Comparison of ENCODE assay signal across 8 cellular contexts in the genomic region with DNA sequence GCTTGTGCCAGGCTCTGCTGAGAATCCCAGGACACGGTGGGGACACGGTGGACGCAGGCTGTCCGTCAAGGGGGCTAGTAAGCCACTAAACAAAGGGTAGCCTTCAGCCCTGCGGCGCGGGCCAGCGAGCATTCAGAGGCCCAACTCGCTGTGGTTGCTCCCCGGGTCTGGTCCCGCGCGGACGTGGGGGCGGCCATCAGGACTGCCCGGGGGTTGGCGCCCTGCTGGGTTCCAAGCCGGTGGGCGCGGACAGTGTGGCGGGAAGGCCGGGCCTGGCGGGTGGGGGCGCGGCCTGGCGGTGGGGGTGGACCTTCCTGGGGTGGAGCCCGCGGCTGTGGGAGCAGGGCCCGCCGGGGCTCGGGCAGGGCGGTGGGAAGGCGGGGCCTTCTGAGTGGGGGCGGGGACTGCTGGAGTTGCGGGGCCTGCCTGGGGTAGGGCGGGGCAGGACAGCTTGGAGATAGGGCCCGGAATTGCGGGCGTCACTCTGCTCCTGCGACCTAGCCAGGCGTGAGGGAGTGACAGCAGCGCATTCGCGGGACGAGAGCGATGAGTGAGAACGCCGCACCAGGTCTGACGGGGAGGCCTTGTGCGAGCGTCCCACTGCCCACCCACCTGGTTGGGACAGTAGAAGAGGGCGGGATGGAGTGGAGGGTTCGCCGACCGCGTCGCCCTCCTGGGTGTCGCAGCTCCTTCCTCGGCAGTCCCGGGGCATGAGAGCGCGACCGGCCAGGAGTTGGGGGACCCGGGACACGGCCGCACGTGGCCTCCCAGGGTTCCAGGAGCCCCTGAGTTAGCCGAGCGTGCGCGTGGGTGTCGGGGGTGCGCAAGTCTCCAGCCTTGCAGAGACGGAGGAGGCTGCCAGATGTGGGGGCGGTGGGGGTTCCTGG. TPM values are rescaled to one million over a fixed set of nuclear protein-coding genes. Genes with fewer than 3 reads are reported as not detected.
DNase-seq lines count a peak whose midpoint lies in the region; ATAC-seq and TF ChIP-seq lines count a peak whose summit lies in the region.

A gene with protein sequence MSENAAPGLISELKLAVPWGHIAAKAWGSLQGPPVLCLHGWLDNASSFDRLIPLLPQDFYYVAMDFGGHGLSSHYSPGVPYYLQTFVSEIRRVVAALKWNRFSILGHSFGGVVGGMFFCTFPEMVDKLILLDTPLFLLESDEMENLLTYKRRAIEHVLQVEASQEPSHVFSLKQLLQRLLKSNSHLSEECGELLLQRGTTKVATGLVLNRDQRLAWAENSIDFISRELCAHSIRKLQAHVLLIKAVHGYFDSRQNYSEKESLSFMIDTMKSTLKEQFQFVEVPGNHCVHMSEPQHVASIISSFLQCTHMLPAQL (plus strand): TSS at position 482 of the 887 bp plus-strand sequence. CDS start 65 bp downstream, at position 547.

- RAD21 ChIA-PET in HCT116 (lab: Charles Lee; ENCODE audit: low non-redundant PET in 1 of 2, low total read pairs in 2 of 2, uncharacterized antibody in 2 of 2, unreplicated experiment in 2 of 2): no interaction called here

- no peak for TF ChIP-seq CTCF in HCT116 (IDR thresholded peaks at IDR 0.05 in 2 of 3, conservative IDR thresholded peaks at IDR 0.05 in 1 of 3; ENCODE audit: borderline replicate concordance in 1 of 3, insufficient read depth in 1 of 3, low read depth in 2 of 3, low read length in 2 of 3)
- no peak for TF ChIP-seq CTCF in choroid plexus epithelial cell (conservative IDR thresholded peaks at IDR 0.05; ENCODE audit: low read depth, low read length)

- peaks cover 0 to 4% of the 10 kb centered on the region in 2 experiments; a peak in 1 of 4 replicates for H3K4me1 ChIP-seq in HCT116 (ENCODE audit: control insufficient read depth in 1 of 2, insufficient read depth in 2 of 2, low read length in 2 of 2)

- H3K4me2 ChIP-seq in HCT116 (ENCODE audit: low read length): no peak within 1 kb of the TSS

- CTCF ChIA-PET in HCT116 (lab: Charles Lee): no interaction called here

- no peaks in the 10 kb centered on the region for H3K9me3 ChIP-seq in HCT116 (ENCODE audit: control insufficient read depth in 1 of 2, insufficient read depth in 1 of 2, low read depth in 1 of 2, low read length in 2 of 2)

- no peaks in the 10 kb centered on the region for H3K9me2 ChIP-seq in HCT116 (ENCODE audit: insufficient read depth)

- H3K27ac ChIP-seq in HCT116 (ENCODE audit: low read depth, low read length) (no peak within 1 kb of the TSS), layer of hippocampus (ENCODE audit: low read depth, low read length) (peak within 1 kb of the TSS; percentile 38)

- no peaks in the 10 kb centered on the region for H3K27me3 ChIP-seq in HCT116 (ENCODE audit: insufficient read depth, low read length)
- no peaks in the 10 kb centered on the region for H3K27me3 ChIP-seq in layer of hippocampus (ENCODE audit: control insufficient read depth, insufficient read depth, low read length)

- DNase-seq in DMS114 treated with DMSO at 0.1 percent for 48 hours (lab: John Stamatoyannopoulos, UW; ENCODE audit: unreplicated experiment): peak; percentile 63
- no peak for DNase-seq in HCT116 (ENCODE audit: low read depth, low spot score)
- DNase-seq in NCI-H2029 (lab: John Stamatoyannopoulos, UW): peak; percentile 47
- peak; percentile 73 to 89 for DNase-seq in activated CD4-positive, alpha-beta T cell treated with anti-CD3 and anti-CD28 coated beads for 4 hours
- DNase-seq in choroid plexus epithelial cell (ENCODE audit: low read depth): peak; percentile 72
- DNase-seq in stimulated activated CD4-positive, alpha-beta T cell treated with anti-CD3 and anti-CD28 coated beads, Interleukin-1b, Interleukin-23, amount 100 ng/mL, for 1 hour (ENCODE audit: low read depth in 2 of 2): peak; percentile 69 to 81
- DNase-seq in KG1 (lab: John Stamatoyannopoulos, UW): no peak

- peak; percentile 73 for ATAC-seq in HCT116

- H3K36me3 ChIP-seq in HCT116 (ENCODE audit: control insufficient read depth in 1 of 2, insufficient read depth in 2 of 2, low read length in 2 of 2): no peaks in the 10 kb centered on the region

- no peak within 1 kb of the TSS for H2AFZ ChIP-seq in HCT116 (ENCODE audit: low read depth, low read length, poor library complexity, severe bottlenecking)

- POLR2A ChIA-PET in HCT116 (lab: Charles Lee): no interaction called here

- TF ChIP-seq POLR2A in HCT116 (IDR thresholded peaks at IDR 0.05; ENCODE audit: borderline replicate concordance, extremely low read depth, insufficient read depth, insufficient read length): no peak

- no peak within 1 kb of the TSS for H3K4me3 ChIP-seq in HCT116 (replicated peaks in 1 of 2; ENCODE audit: low read depth in 1 of 2, low read length in 2 of 2)
- H3K4me3 ChIP-seq in choroid plexus epithelial cell (ENCODE audit: low read depth, low read length): peak within 1 kb of the TSS; percentile 65

- H3K79me2 ChIP-seq in HCT116 (ENCODE audit: insufficient read depth, low read length): no peaks in the 10 kb centered on the region

- intact Hi-C loops in HCT116 (cut with micrococcal nuclease): no loop called here

- no peak within 1 kb of the TSS for H3K9ac ChIP-seq in HCT116 (ENCODE audit: low read length)

- H4K20me1 ChIP-seq in HCT116 (ENCODE audit: insufficient read depth): no peaks in the 10 kb centered on the region

- BruUV-seq in HCT116 (replicated peaks; lab: Mats Ljungman, UMichigan): no TSS peak

- no peak for TF ChIP-seq RAD21 in HCT116 (IDR thresholded peaks at IDR 0.05; ENCODE audit: low read depth)

TF ChIP-seq in HCT116, 20 proteins besides CTCF, POLR2A, EP300 and RAD21:
- TF ChIP-seq YY1 (IDR thresholded peaks at IDR 0.05; ENCODE audit: extremely low read depth, insufficient replicate concordance, low read depth, low read length) (no peak), CBX3 (IDR thresholded peaks at IDR 0.05; ENCODE audit: low read depth) (no peak), SRF (IDR thresholded peaks at IDR 0.05; ENCODE audit: low read depth) (no peak)

RNA-seq across cellular contexts. Expression of the gene that starts here (rescaled TPM):
- total RNA-seq in HCT116 (2021; ENCODE audit: unreplicated experiment): not detected
- 0.54 and 0.91 TPM in 2 replicates for polyA plus RNA-seq in HCT116 (2012)

Comparison
In these comparisons a context has a peak if more than half of its experiments do, and no peak if none do; other contexts are left out.
1. Peak in ATAC-seq in HCT116; RNA of the gene not detected or under 1 TPM.
2. DNase-seq: peak in DMS114 treated with DMSO at 0.1 percent for 48 hours (single experiment), NCI-H2029 (single experiment), activated CD4-positive, alpha-beta T cell treated with anti-CD3 and anti-CD28 coated beads for 4 hours (2 of 2), choroid plexus epithelial cell (single experiment) and stimulated activated CD4-positive, alpha-beta T cell treated with anti-CD3 and anti-CD28 coated beads, Interleukin-1b, Interleukin-23, amount 100 ng/mL, for 1 hour (2 of 2); none in HCT116 (single experiment) and KG1 (single experiment).